ENCODE assay signal across 1 cellular context in the genomic region with DNA sequence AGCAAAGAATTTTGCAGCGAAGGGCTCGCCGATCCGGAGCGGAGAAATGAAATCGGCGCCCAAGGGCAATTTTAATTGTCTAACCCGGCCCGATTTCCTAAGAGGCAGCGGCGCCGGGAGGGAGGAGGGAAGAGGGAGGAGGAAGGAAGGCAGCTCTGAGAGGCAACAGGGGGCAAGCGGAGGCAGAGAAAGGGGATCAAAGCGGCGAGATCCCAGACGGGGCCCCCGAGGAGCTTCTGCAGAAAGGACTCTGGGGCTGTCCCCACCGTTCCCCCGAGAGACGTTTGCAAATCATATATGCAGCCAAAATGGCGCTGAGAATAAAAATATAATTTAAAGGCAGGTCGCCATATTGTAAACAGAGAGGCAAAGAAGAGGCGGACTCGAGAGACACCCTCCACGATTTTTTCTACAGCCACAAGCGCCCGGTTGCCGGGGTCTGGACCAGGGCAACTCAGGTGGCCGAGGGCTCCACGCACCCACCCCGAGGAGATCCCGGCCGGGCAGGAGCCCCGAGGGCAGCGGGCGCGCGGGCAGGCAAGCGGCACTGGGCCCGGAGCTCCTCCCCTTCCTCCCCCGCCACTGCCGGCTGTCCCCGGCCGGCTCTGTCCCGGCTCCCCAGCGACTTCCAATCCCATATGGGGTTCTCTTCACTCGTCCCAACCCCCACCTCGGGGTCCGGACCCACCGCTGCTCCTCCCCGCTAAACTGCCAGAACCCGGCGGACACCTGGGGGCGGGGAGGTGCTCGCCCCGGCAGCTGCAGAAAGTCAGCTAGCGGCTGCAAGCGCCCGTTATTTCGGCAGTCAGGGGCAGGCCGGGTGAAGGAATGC.
TF ChIP-seq lines count a peak whose summit lies in the region.

No MANE protein-coding gene starts in this region.

TF ChIP-seq in SK-N-SH treated with all-trans-retinoic acid at 6 μM for 48 hours, 23 proteins besides CTCF, POLR2A, EP300 and RAD21 (continued from another document):
- TF ChIP-seq, protein P1, sequence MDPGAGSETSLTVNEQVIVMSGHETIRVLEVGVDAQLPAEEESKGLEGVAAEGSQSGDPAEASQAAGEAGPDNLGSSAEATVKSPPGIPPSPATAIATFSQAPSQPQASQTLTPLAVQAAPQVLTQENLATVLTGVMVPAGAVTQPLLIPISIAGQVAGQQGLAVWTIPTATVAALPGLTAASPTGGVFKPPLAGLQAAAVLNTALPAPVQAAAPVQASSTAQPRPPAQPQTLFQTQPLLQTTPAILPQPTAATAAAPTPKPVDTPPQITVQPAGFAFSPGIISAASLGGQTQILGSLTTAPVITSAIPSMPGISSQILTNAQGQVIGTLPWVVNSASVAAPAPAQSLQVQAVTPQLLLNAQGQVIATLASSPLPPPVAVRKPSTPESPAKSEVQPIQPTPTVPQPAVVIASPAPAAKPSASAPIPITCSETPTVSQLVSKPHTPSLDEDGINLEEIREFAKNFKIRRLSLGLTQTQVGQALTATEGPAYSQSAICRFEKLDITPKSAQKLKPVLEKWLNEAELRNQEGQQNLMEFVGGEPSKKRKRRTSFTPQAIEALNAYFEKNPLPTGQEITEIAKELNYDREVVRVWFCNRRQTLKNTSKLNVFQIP (CRISPR knock-in tag; IDR thresholded peaks at IDR 0.05; ENCODE audit: borderline replicate concordance, low read depth), result no peak
- TF ChIP-seq ZNF565 (CRISPR knock-in tag; conservative IDR thresholded peaks at IDR 0.05; ENCODE audit: low read depth), result no peak
- no peak for TF ChIP-seq RARB (CRISPR knock-in tag; IDR thresholded peaks at IDR 0.05)
- no peak for TF ChIP-seq PPARA (CRISPR knock-in tag; IDR thresholded peaks at IDR 0.05; ENCODE audit: borderline replicate concordance)
